In the genomic region with DNA sequence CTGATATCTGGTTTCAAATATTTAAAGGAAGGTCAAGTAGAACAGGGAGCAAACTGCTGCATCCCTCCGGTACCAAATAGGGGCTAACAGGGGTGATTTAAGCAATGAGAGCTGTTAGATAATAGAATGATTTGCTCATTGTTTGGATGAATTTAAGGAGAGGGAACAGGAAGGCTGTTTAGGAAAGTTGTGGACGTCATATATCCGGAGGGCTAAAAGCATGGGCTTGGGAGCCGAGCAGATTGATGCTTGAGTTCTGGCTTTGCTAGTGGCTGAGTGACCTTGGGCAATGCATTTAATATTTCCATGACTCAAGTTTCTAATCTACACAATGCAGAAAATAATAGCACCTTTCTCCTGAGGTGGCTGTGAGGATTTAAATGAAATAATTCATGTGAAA, we compare ENCODE assay signal across 27 cellular contexts.
"Had no signal": no experiment of that assay in that cellular context is flagged by ENCODE, and none has a peak within 500 bp of the region (broad histone marks: within the 10 kb centered on the region; RNA-seq: fewer than 3 reads in every experiment).

No MANE protein-coding gene starts in this region.

- H3K4me1 Mint-ChIP-seq: naive B cell had no signal

- ATAC-seq: left colon; left lung; lower lobe of right lung; natural killer cell; stimulated activated naive B cell treated with anti-CD40 and anti-IgM and Interleukin-4, amounts not matched to agents 10 μg/mL and 1 μg/mL and 100 μg/mL, for 72 hours; stimulated activated naive CD8-positive, alpha-beta T cell treated with anti-CD3 and anti-CD28 coated beads, Interleukin-15, Interleukin-2, amounts not matched to agents 100 U/mL and 50 U/mL, for 24 hours; upper lobe of right lung had no signal

- FAIRE-seq: islet of Langerhans, kidney, urothelium cell line had no signal

- H3K4me1 ChIP-seq: lower lobe of right lung, right atrium auricular region, right lobe of liver, stomach, testis had no signal

- H3K27ac Mint-ChIP-seq: immature natural killer cell; mesothelial cell of epicardium; naive B cell; natural killer cell; progenitor cell of endocrine pancreas; stimulated activated naive B cell treated with anti-CD40 and anti-IgM and Interleukin-4, amounts not matched to agents 10 μg/mL and 1 μg/mL and 100 μg/mL, for 72 hours had no signal

- DNase-seq: hypothalamus; immature natural killer cell; kidney; left colon; left lung; lower lobe of right lung; mesendoderm; naive B cell; natural killer cell; ovary; right lobe of liver; stimulated activated CD4-positive, alpha-beta T cell treated with anti-CD3 and anti-CD28 coated beads, Interleukin-12 subunit alpha, Interleukin-12 subunit beta, amount 100 ng/mL, for 4 hours; stimulated activated CD4-positive, alpha-beta T cell treated with anti-CD3 and anti-CD28 coated beads, Interleukin-15, amount 100 ng/mL, for 24 hours; stimulated activated CD4-positive, alpha-beta T cell treated with anti-CD3 and anti-CD28 coated beads, Interleukin-2, amount 100 ng/mL, for 24 hours; stimulated activated CD4-positive, alpha-beta T cell treated with anti-CD3 and anti-CD28 coated beads, Interleukin-4, amount 100 ng/mL, for 1 hour; stimulated activated naive B cell treated with anti-CD40 and anti-IgM and Interleukin-4, amounts not matched to agents 10 μg/mL and 1 μg/mL and 100 μg/mL, for 72 hours; stimulated activated naive CD8-positive, alpha-beta T cell treated with anti-CD3 and anti-CD28 coated beads, Interleukin-15, Interleukin-2, amounts not matched to agents 100 U/mL and 50 U/mL, for 24 hours; stomach; testis; thyroid gland; trophoblast cell; upper lobe of right lung had no signal

- H3K4me3 Mint-ChIP-seq: immature natural killer cell; mesothelial cell of epicardium; naive B cell; natural killer cell; stimulated activated naive B cell treated with anti-CD40 and anti-IgM and Interleukin-4, amounts not matched to agents 10 μg/mL and 1 μg/mL and 100 μg/mL, for 72 hours had no signal

- H3K36me3 Mint-ChIP-seq: immature natural killer cell, mesothelial cell of epicardium, naive B cell, natural killer cell had no signal

- H3K27me3 ChIP-seq: left lung, ovary, right atrium auricular region, right lobe of liver, stomach, testis, thyroid gland, upper lobe of right lung had no signal

- H3K36me3 ChIP-seq: left lung, lower lobe of right lung, ovary, right atrium auricular region, right lobe of liver, stomach, thyroid gland, upper lobe of right lung had no signal

- H3K27ac ChIP-seq: left lung, lower lobe of right lung, ovary, right atrium auricular region, right lobe of liver, stomach, testis, thyroid gland, upper lobe of right lung had no signal

- H3K4me3 ChIP-seq: left lung, lower lobe of right lung, ovary, right atrium auricular region, right lobe of liver, stomach, testis, thyroid gland, upper lobe of right lung had no signal

- H3K9me3 ChIP-seq: left lung, lower lobe of right lung, ovary, right atrium auricular region, right lobe of liver, stomach, testis, thyroid gland, upper lobe of right lung had no signal

- H3K9me3 Mint-ChIP-seq: immature natural killer cell; mesothelial cell of epicardium; naive B cell; natural killer cell; stimulated activated naive B cell treated with anti-CD40 and anti-IgM and Interleukin-4, amounts not matched to agents 10 μg/mL and 1 μg/mL and 100 μg/mL, for 72 hours had no signal
